8 cellular contexts compared by ENCODE assay signal in genomic region chr11:67483901-67484665, GRCh38. TPM values are rescaled to one million over a fixed set of nuclear protein-coding genes. Genes with fewer than 3 reads are reported as not detected.
A peak's percentile ranks its signal among the peaks of the same experiment; 100 is the strongest.
DNase-seq lines count a peak whose midpoint lies in the region; ATAC-seq, FAIRE-seq and TF ChIP-seq lines count a peak whose summit lies in the region.

No MANE protein-coding gene starts in this region.

- H3K27ac ChIP-seq in BLaER1 treated with 17β-estradiol and CSF1 and Interleukin-3, amounts not matched to agents 10 nM and 100 nM = peak overlapping the region in 10 of 11 experiments; percentile 83 to 95 (median 90); a peak in 21 of 22 replicates
- H3K27ac ChIP-seq in neural cell (ENCODE audit: low read length) = peak overlapping the region; percentile 90

- H3K9me3 Mint-ChIP-seq in brain = peaks cover 0 to 6% (median 0%) of the 10 kb centered on the region in 5 experiments

- TF ChIP-seq CTCF in NB4 (IDR thresholded peaks at IDR 0.05; ENCODE audit: low read depth, low read length) (no peak), brain (conservative IDR thresholded peaks at IDR 0.05) (no peak), neural cell (IDR thresholded peaks at IDR 0.05; ENCODE audit: poor library complexity, severe bottlenecking) (no peak), omental fat pad (IDR thresholded peaks at IDR 0.05) (no peak)

- peaks cover 45 to 51% (median 48%) of the 10 kb centered on the region in 10 experiments for H3K4me1 ChIP-seq in BLaER1 treated with 17β-estradiol and CSF1 and Interleukin-3, amounts not matched to agents 10 nM and 100 nM

- H4K20me1 ChIP-seq in BLaER1 treated with 17β-estradiol and CSF1 and Interleukin-3, amounts not matched to agents 10 nM and 100 nM = peaks cover 19 to 54% (median 37%) of the 10 kb centered on the region in 11 experiments; a peak in 20 of 22 replicates
- no peaks in the 10 kb centered on the region for H4K20me1 ChIP-seq in neural cell (ENCODE audit: insufficient read depth)

- H3K27me3 ChIP-seq in BLaER1 treated with 17β-estradiol and CSF1 and Interleukin-3, amounts not matched to agents 10 nM and 100 nM = no peaks in the 10 kb centered on the region
- no peaks in the 10 kb centered on the region for H3K27me3 ChIP-seq in neural cell (ENCODE audit: insufficient read depth, low read depth, low read length)

- H3F3A ChIP-seq in neural cell (ENCODE audit: insufficient read depth, low read length, poor library complexity, severe bottlenecking) = no peaks in the 10 kb centered on the region

- peaks cover 4% of the 10 kb centered on the region for H3K79me2 ChIP-seq in neural cell (replicated peaks; ENCODE audit: insufficient read depth, low read length)

- no peak for TF ChIP-seq POLR2A in NB4 (IDR thresholded peaks at IDR 0.05; ENCODE audit: extremely low read depth, insufficient read length)

- H2AFZ ChIP-seq in neural cell (ENCODE audit: low read depth, low read length) = no peak overlapping the region

- peaks cover 40% of the 10 kb centered on the region for H3K4me1 Mint-ChIP-seq in brain

- H3K4me3 ChIP-seq in BLaER1 treated with 17β-estradiol and CSF1 and Interleukin-3, amounts not matched to agents 10 nM and 100 nM = peak overlapping the region; percentile 60 to 78 (median 67)
- H3K4me3 ChIP-seq in NB4 (ENCODE audit: low read depth, low read length) (peak overlapping the region; percentile 88), neural cell (ENCODE audit: low read length) (peak overlapping the region; percentile 73)

- ATAC-seq in HG03025 (IDR thresholded peaks at IDR 0.05; ENCODE audit: low FRiP score, unreplicated experiment) = no peak
- no peak for ATAC-seq in omental fat pad (ENCODE audit: low FRiP score)
- ATAC-seq in GM18517 (IDR thresholded peaks at IDR 0.05; ENCODE audit: unreplicated experiment) = no peak

- H3K27me3 Mint-ChIP-seq in brain = peaks cover 2% of the 10 kb centered on the region

- no peaks in the 10 kb centered on the region for H3K9me2 ChIP-seq in neural cell (ENCODE audit: insufficient read depth, low read length)

- H3K36me3 ChIP-seq in BLaER1 treated with 17β-estradiol and CSF1 and Interleukin-3, amounts not matched to agents 10 nM and 100 nM = peaks cover 24 to 32% (median 27%) of the 10 kb centered on the region in 11 experiments
- H3K36me3 ChIP-seq in neural cell (ENCODE audit: insufficient read depth, low read length) = no peaks in the 10 kb centered on the region

- peak overlapping the region; percentile 97 to 100 (median 99) for H3K27ac Mint-ChIP-seq in brain

- TF ChIP-seq EP300 in neural cell (conservative IDR thresholded peaks at IDR 0.05; ENCODE audit: poor library complexity, severe bottlenecking) = no peak

- peak overlapping the region; percentile 88 to 99 (median 94) for H3K4me3 Mint-ChIP-seq in brain

- DNase-seq in NB4 (ENCODE audit: low read depth) = peak; percentile 19
- no peak for DNase-seq in omental fat pad (ENCODE audit: low spot score)
- no peak for DNase-seq in frontal cortex (ENCODE audit: low spot score in 2 of 2)

- no peak for TF ChIP-seq RAD21 in neural cell (conservative IDR thresholded peaks at IDR 0.05)

- H3K9me3 ChIP-seq in BLaER1 treated with 17β-estradiol and CSF1 and Interleukin-3, amounts not matched to agents 10 nM and 100 nM (replicated peaks in 1 of 11) = no peaks in the 10 kb centered on the region
- H3K9me3 ChIP-seq in neural cell (ENCODE audit: low read length) = no peaks in the 10 kb centered on the region

- no peak for FAIRE-seq in frontal cortex (lab: Jason Lieb, UNC)

- peaks cover 9% of the 10 kb centered on the region for H3K36me3 Mint-ChIP-seq in brain

- peak overlapping the region; percentile 79 to 93 (median 84) for H3K9ac ChIP-seq in BLaER1 treated with 17β-estradiol and CSF1 and Interleukin-3, amounts not matched to agents 10 nM and 100 nM
- H3K9ac ChIP-seq in neural cell (ENCODE audit: low read length) = no peak overlapping the region

- H3K4me2 ChIP-seq in BLaER1 treated with 17β-estradiol and CSF1 and Interleukin-3, amounts not matched to agents 10 nM and 100 nM = peak overlapping the region; percentile 91 to 100 (median 97)
- H3K4me2 ChIP-seq in neural cell (ENCODE audit: low read length) = no peak overlapping the region

TF ChIP-seq in neural cell, 6 proteins besides CTCF, POLR2A, EP300 and RAD21:
- TF ChIP-seq POLR2AphosphoS5 (IDR thresholded peaks at IDR 0.05) = no peak
- TF ChIP-seq REST (IDR thresholded peaks at IDR 0.05; ENCODE audit: borderline replicate concordance) = no peak
- no peak for TF ChIP-seq EZH2 (IDR thresholded peaks at IDR 0.05; ENCODE audit: borderline replicate concordance, insufficient read depth, low read length, poor library complexity, severe bottlenecking)
- no peak for TF ChIP-seq SMC3 (conservative IDR thresholded peaks at IDR 0.05; ENCODE audit: poor library complexity)
TF ChIP-seq in neural cell: peak in this region for 0.

RNA-seq across cellular contexts. Expression of gene AIP, which starts 1.3 kb away (rescaled TPM):
- polyA plus RNA-seq in brain (ENCODE audit: insufficient read depth, low read depth, low replicate concordance) (174 TPM), neural cell (83.9 and 121 TPM in 2 replicates)
- polyA minus RNA-seq in neural cell = 40.5 and 48.5 TPM in 2 replicates
- total RNA-seq in omental fat pad (10 to 100 TPM; 51.2 to 67.5 (median 62.1) TPM), frontal cortex (89.3 TPM)

RNA-seq across cellular contexts. Expression of gene TMEM134, which starts 15.0 kb away (rescaled TPM):
- 63.0 TPM for polyA plus RNA-seq in brain (ENCODE audit: insufficient read depth, low read depth, low replicate concordance)
- polyA plus RNA-seq in neural cell = 50.3 and 61.9 TPM in 2 replicates
- 17.2 and 17.5 TPM in 2 replicates for polyA minus RNA-seq in neural cell
- 10 to 100 TPM; 33.6 to 56.6 (median 44.0) TPM for total RNA-seq in omental fat pad
- 17.5 TPM for total RNA-seq in frontal cortex

RNA-seq across cellular contexts. Expression of gene PITPNM1, which starts 21.1 kb away (rescaled TPM):
- polyA plus RNA-seq in brain (ENCODE audit: insufficient read depth, low read depth, low replicate concordance) = 54.1 TPM
- polyA plus RNA-seq in neural cell = 25.8 and 37.2 TPM in 2 replicates
- 40.2 and 42.1 TPM in 2 replicates for polyA minus RNA-seq in neural cell
- total RNA-seq in omental fat pad = 10 to 100 TPM; 15.0 to 58.2 (median 26.6) TPM
- total RNA-seq in frontal cortex = 32.6 TPM

RNA-seq across cellular contexts. Expression of gene CDK2AP2, which starts 23.9 kb away (rescaled TPM):
- 109 TPM for polyA plus RNA-seq in brain (ENCODE audit: insufficient read depth, low read depth, low replicate concordance)
- polyA plus RNA-seq in neural cell = 18.1 and 22.4 TPM in 2 replicates
- polyA minus RNA-seq in neural cell = 15.9 and 20.0 TPM in 2 replicates
- total RNA-seq in omental fat pad = 10 to 100 TPM; 23.5 to 50.5 (median 34.7) TPM
- total RNA-seq in frontal cortex = 4.9 TPM

RNA-seq across cellular contexts. Expression of gene CABP4, which starts 28.9 kb away (rescaled TPM):
- 4.8 TPM for polyA plus RNA-seq in brain (ENCODE audit: insufficient read depth, low read depth, low replicate concordance)
- polyA plus RNA-seq in neural cell = not detected in 2 replicates
- not detected in 2 replicates for polyA minus RNA-seq in neural cell
- 1 to 10 TPM in 3 of 4 donors, under 1 TPM in 1; 0.65 to 4.6 (median 3.0) TPM for total RNA-seq in omental fat pad
- total RNA-seq in frontal cortex = not detected
